1 cellular context compared by ENCODE assay signal in genomic region chr1:32337855-32338636, GRCh38.
A peak's percentile ranks its signal among the peaks of the same experiment; 100 is the strongest.
TF ChIP-seq lines count a peak whose summit lies in the region.

No MANE protein-coding gene starts in this region.

TF ChIP-seq in GM12878, 131 proteins besides CTCF, POLR2A, EP300 and RAD21:
- TF ChIP-seq NR2F1 (conservative IDR thresholded peaks at IDR 0.05), result peak; percentile 98
- peak; percentile 66; the same call in 1 of the 2 replicates for TF ChIP-seq PAX5 (IDR thresholded peaks at IDR 0.05; ENCODE audit: borderline replicate concordance, low read depth, low read length)
- TF ChIP-seq ZNF217 (IDR thresholded peaks at IDR 0.05), result peak; percentile 28; the same call in 1 of the 2 replicates
- TF ChIP-seq TCF12 (IDR thresholded peaks at IDR 0.05; ENCODE audit: low read depth, low read length), result peak; percentile 88
- TF ChIP-seq HDGF (IDR thresholded peaks at IDR 0.05), result 0 out of 2 replicates have a peak, but pooled peaks have one; percentile 89
- peak; percentile 26; the same call in 1 of the 2 replicates for TF ChIP-seq BCL11A (IDR thresholded peaks at IDR 0.05; ENCODE audit: low read depth, low read length)
- TF ChIP-seq NRF1 (conservative IDR thresholded peaks at IDR 0.05; ENCODE audit: low read depth, low read length), result no peak
- peak; percentile 33 for TF ChIP-seq PBX3 (IDR thresholded peaks at IDR 0.05; ENCODE audit: insufficient replicate concordance, low read depth, low read length)
- peak; percentile 64 for TF ChIP-seq RUNX3 (IDR thresholded peaks at IDR 0.05; ENCODE audit: low read length)
- peak; percentile 50 for TF ChIP-seq BCL3 (IDR thresholded peaks at IDR 0.05; ENCODE audit: borderline replicate concordance, insufficient read depth, low read depth, low read length, poor library complexity, severe bottlenecking)
- no peak for TF ChIP-seq PRDM15 (CRISPR knock-in tag; IDR thresholded peaks at IDR 0.05)
- no peak for TF ChIP-seq FOXK2 (IDR thresholded peaks at IDR 0.05)
- TF ChIP-seq NR2C1 (IDR thresholded peaks at IDR 0.05), result peak; percentile 77
- no peak for TF ChIP-seq ZNF592 (IDR thresholded peaks at IDR 0.05)
- no peak for TF ChIP-seq TCF7 (IDR thresholded peaks at IDR 0.05; ENCODE audit: borderline replicate concordance)
- 0 out of 2 replicates have a peak, but pooled peaks have one; percentile 29 for TF ChIP-seq HCFC1 (IDR thresholded peaks at IDR 0.05; ENCODE audit: low read length)
- TF ChIP-seq BHLHE40 (IDR thresholded peaks at IDR 0.05; ENCODE audit: borderline replicate concordance in 1 of 2, low read depth in 2 of 2, low read length in 1 of 2), result peak; percentile 89 to 93
- TF ChIP-seq SP1 (IDR thresholded peaks at IDR 0.05; ENCODE audit: low read depth, low read length), result peak; percentile 26
- TF ChIP-seq NR2C2 (IDR thresholded peaks at IDR 0.05; ENCODE audit: borderline replicate concordance, control insufficient read depth, insufficient read length, low read depth), result peak; percentile 49
- peak; percentile 89 for TF ChIP-seq TCF3 (IDR thresholded peaks at IDR 0.05; ENCODE audit: borderline replicate concordance, insufficient read depth, low read depth, low read length)
TF ChIP-seq in GM12878: peak in this region for 15.
